In genomic region chr18:45666520-45666919, GRCh38 we compare ENCODE assay signal across 8 cellular contexts. TPM values are rescaled to one million over a fixed set of nuclear protein-coding genes. Genes with fewer than 3 reads are reported as not detected.
A peak's percentile ranks its signal among the peaks of the same experiment; 100 is the strongest.
DNase-seq lines count a peak whose midpoint lies in the region; ATAC-seq and TF ChIP-seq lines count a peak whose summit lies in the region.
"Had no signal": no experiment of that assay in that cellular context is flagged by ENCODE, and none has a peak within 500 bp of the region (broad histone marks: within the 10 kb centered on the region; RNA-seq: fewer than 3 reads in every experiment).

No MANE protein-coding gene starts in this region.

- no peak overlapping the region for H3K27ac ChIP-seq in A673 (ENCODE audit: low read depth, low read length, poor library complexity, severe bottlenecking)

- BruUV-seq in A673 (replicated peaks; lab: Mats Ljungman, UMichigan): no TSS peak

- peaks cover 21 to 70% (median 68%) of the 10 kb centered on the region in 4 donors for H3K4me1 Mint-ChIP-seq in naive thymus-derived CD8-positive, alpha-beta T cell

- intact Hi-C loops in A673 (cut with micrococcal nuclease; ENCODE audit: unreplicated experiment): loop anchor here (5.0 to 10.0 kb wide), 2 partner anchors 218 to 306 kb away; no protein-coding TSS in a partner anchor

- no peaks in the 10 kb centered on the region for H3K9me3 ChIP-seq in A673 (ENCODE audit: low read depth, low read length, poor library complexity, severe bottlenecking)

- no peak overlapping the region for H3K4me3 ChIP-seq in A673 (ENCODE audit: low read depth, low read length, poor library complexity, severe bottlenecking)

- no peaks in the 10 kb centered on the region for H3K27me3 ChIP-seq in A673 (replicated peaks; ENCODE audit: insufficient read depth, low read depth, low read length, poor library complexity)

- no peaks in the 10 kb centered on the region for H3K36me3 ChIP-seq in A673 (ENCODE audit: insufficient read depth, low read length, poor library complexity, severe bottlenecking)

- no peaks in the 10 kb centered on the region for H3K9me3 Mint-ChIP-seq in naive thymus-derived CD8-positive, alpha-beta T cell

- POLR2A ChIA-PET in naive thymus-derived CD8-positive, alpha-beta T cell (lab: Charles Lee): interaction anchor here (1.0 to 5.5 kb wide), 4 partner anchors 12 to 406 kb away, joined by 3 to 95 read pairs (median 4); partner anchors contain the start of gene PSTPIP2
- POLR2A ChIA-PET in A673 (lab: Charles Lee; ENCODE audit: low non-redundant PET): no interaction called here

- peak overlapping the region; percentile 8 to 78 (median 52) for H3K4me3 Mint-ChIP-seq in naive thymus-derived CD8-positive, alpha-beta T cell

- no peaks in the 10 kb centered on the region for H3K36me3 Mint-ChIP-seq in naive thymus-derived CD8-positive, alpha-beta T cell

- H3K4me1 ChIP-seq in A673 (ENCODE audit: insufficient read depth, low read length, poor library complexity, severe bottlenecking): peaks cover 4% of the 10 kb centered on the region

- TF ChIP-seq CTCF in A673 (conservative IDR thresholded peaks at IDR 0.05; ENCODE audit: low read depth, low read length): no peak

- peaks cover 0 to 1% (median 0%) of the 10 kb centered on the region in 5 donors for H3K27me3 Mint-ChIP-seq in naive thymus-derived CD8-positive, alpha-beta T cell

- H3K27ac Mint-ChIP-seq in naive thymus-derived CD8-positive, alpha-beta T cell: peak overlapping the region in 8 of 10 donors; percentile 7 to 85 (median 75)

- CTCF ChIA-PET in A673 (lab: Charles Lee): interaction anchor here (0.7 to 1.2 kb wide), 3 partner anchors 49 to 407 kb away, joined by 3 to 13 read pairs (median 3); no protein-coding TSS in a partner anchor

- peak; percentile 80 for ATAC-seq in GM18907 (IDR thresholded peaks at IDR 0.05; ENCODE audit: unreplicated experiment)
- ATAC-seq in HG02571 (IDR thresholded peaks at IDR 0.05; ENCODE audit: unreplicated experiment): peak; percentile 69
- peak; percentile 59 to 69 for ATAC-seq in naive thymus-derived CD8-positive, alpha-beta T cell
- ATAC-seq: sciatic nerve had no signal

- DNase-seq in M059J (ENCODE audit: low read depth) (peak; percentile 68), DMS153 treated with DMSO at 0.1 percent for 48 hours (lab: John Stamatoyannopoulos, UW; ENCODE audit: unreplicated experiment) (no peak), A673 (ENCODE audit: low spot score) (no peak), NCI-H1417 treated with DMSO at 0.1 percent for 48 hours (lab: John Stamatoyannopoulos, UW) (no peak)
- peak in 2 of 10 donors; percentile 29 to 33 for DNase-seq in naive thymus-derived CD8-positive, alpha-beta T cell

RNA-seq across cellular contexts. Expression of gene SLC14A2, which starts 51.2 kb away (rescaled TPM):
- 0.07 TPM in 1 of 2 replicates, not detected in the other for total RNA-seq in M059J (2014; rRNA removed; shearing (Covaris generic))
- not detected for total RNA-seq in naive thymus-derived CD8-positive, alpha-beta T cell
- under 1 TPM in 1 of 3 donors, not detected in 2; 0.15 TPM for polyA plus RNA-seq in naive thymus-derived CD8-positive, alpha-beta T cell
- total RNA-seq in A673 (2021): not detected in 2 replicates

RNA-seq across cellular contexts. Expression of gene SLC14A1, which starts 57.5 kb away (rescaled TPM):
- total RNA-seq in M059J (2014; rRNA removed; shearing (Covaris generic)): 4.6 and 4.8 TPM in 2 replicates
- total RNA-seq in naive thymus-derived CD8-positive, alpha-beta T cell: 1 to 10 TPM; 4.1 to 4.3 TPM
- 1 to 10 TPM in 2 of 3 donors, under 1 TPM in 1; 0.71 to 2.3 (median 1.1) TPM for polyA plus RNA-seq in naive thymus-derived CD8-positive, alpha-beta T cell
- not detected in 2 replicates for total RNA-seq in A673 (2021)
